Comparison of ENCODE assay signal across 8 cellular contexts in the genomic region with DNA sequence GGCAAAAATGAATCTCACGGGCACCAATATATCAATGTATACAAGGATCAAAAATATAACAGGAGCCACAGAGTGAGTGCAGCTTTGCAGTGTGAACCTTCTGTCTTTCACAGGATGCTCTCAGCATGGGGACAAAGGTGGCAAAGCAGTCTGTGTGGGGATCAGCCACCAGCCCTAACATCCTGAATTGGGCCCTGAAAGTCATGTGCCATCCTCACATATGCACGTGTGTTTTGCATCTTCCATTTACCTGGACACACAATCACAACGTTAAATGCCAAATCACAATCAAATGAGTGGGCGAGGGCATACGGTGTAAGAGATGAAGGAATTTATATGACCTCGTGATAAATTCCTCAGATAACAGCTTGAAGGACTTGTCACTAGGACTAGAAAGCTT. TPM values are rescaled to one million over a fixed set of nuclear protein-coding genes. Genes with fewer than 3 reads are reported as not detected.
"Had no signal": no experiment of that assay in that cellular context is flagged by ENCODE, and none has a peak within 500 bp of the region (broad histone marks: within the 10 kb centered on the region; RNA-seq: fewer than 3 reads in every experiment).

No MANE protein-coding gene starts in this region.

- H3K36me3 Mint-ChIP-seq: IgD-negative memory B cell had no signal

- H3K36me3 ChIP-seq: HAP-1 had no signal

- H3K9me3 ChIP-seq: HAP-1 had no signal

- H3K9ac ChIP-seq: GM23248 had no signal

- H2AFZ ChIP-seq: GM23248 had no signal

- H3K27me3 Mint-ChIP-seq: IgD-negative memory B cell had no signal

- H3K27ac Mint-ChIP-seq: IgD-negative memory B cell had no signal

- H3K27ac ChIP-seq: GM23248 had no signal

- H3K4me3 Mint-ChIP-seq: IgD-negative memory B cell had no signal

- H3K4me3 ChIP-seq: GM23248, HAP-1 had no signal

- H3K4me1 ChIP-seq: HAP-1 had no signal

- DNase-seq: GM23248, GOT3, H7, KBM-7 had no signal

RNA-seq across cellular contexts. Expression of a gene that starts 6.5 kb away (rescaled TPM):
- total RNA-seq: GM23248, H4, H7, HT-29 had no signal
- polyA plus RNA-seq: GM23248, IgD-negative memory B cell had no signal
